In genomic region chr21:17387030-17387617, GRCh38 we compare ENCODE assay signal across 9 cellular contexts.
DNase-seq lines count a peak whose midpoint lies in the region; ATAC-seq, FAIRE-seq and TF ChIP-seq lines count a peak whose summit lies in the region.
"Had no signal": no experiment of that assay in that cellular context is flagged by ENCODE, and none has a peak within 500 bp of the region (broad histone marks: within the 10 kb centered on the region; RNA-seq: fewer than 3 reads in every experiment).

No MANE protein-coding gene starts in this region.

- DNase-seq in G401 (ENCODE audit: low spot score) = peak; percentile 78
- DNase-seq in HCT116 (ENCODE audit: low read depth, low spot score) = peak; percentile 51
- DNase-seq in NCI-H1417 treated with DMSO at 0.1 percent for 48 hours (lab: John Stamatoyannopoulos, UW) = peak; percentile 66
- peak; percentile 21 to 64 for DNase-seq in SW 1271 (lab: John Stamatoyannopoulos, UW)
- peak; percentile 77 for DNase-seq in MCF 10A (ENCODE audit: unreplicated experiment)
- DNase-seq in kidney = no peak
- DNase-seq in stimulated activated CD4-positive, alpha-beta T cell treated with anti-CD3 and anti-CD28 coated beads, Interleukin-4, amount 100 ng/mL, for 4 hours = peak; percentile 4 to 7

- TF ChIP-seq POLR2A in HCT116 (IDR thresholded peaks at IDR 0.05; ENCODE audit: borderline replicate concordance, extremely low read depth, insufficient read depth, insufficient read length) = no peak

- H3K9me3 ChIP-seq in HCT116 (ENCODE audit: control insufficient read depth in 1 of 2, insufficient read depth in 1 of 2, low read depth in 1 of 2, low read length in 2 of 2) = no peaks in the 10 kb centered on the region
- H3K9me3 ChIP-seq in kidney (ENCODE audit: control insufficient read depth in 1 of 2, low read length in 2 of 2) = no peaks in the 10 kb centered on the region

- H3K79me2 ChIP-seq in HCT116 (ENCODE audit: insufficient read depth, low read length) = no peaks in the 10 kb centered on the region

- H3K36me3 Mint-ChIP-seq in MCF 10A (ENCODE audit: insufficient read depth, unreplicated experiment) = no peaks in the 10 kb centered on the region

- in situ Hi-C loops in G401 (cut with HindIII; ENCODE audit: low sequenced_read_pairs) = no loop called here

- no peaks in the 10 kb centered on the region for H3K9me2 ChIP-seq in HCT116 (ENCODE audit: insufficient read depth)

- no TSS peak for BruUV-seq in HCT116 (replicated peaks; lab: Mats Ljungman, UMichigan)
- no TSS peak for BruUV-seq in MCF 10A (replicated peaks; lab: Mats Ljungman, UMichigan)

- H3K27me3 ChIP-seq in HCT116 (ENCODE audit: insufficient read depth, low read length) = no peaks in the 10 kb centered on the region

- no peaks in the 10 kb centered on the region for H4K20me1 ChIP-seq in HCT116 (ENCODE audit: insufficient read depth)

- no peak overlapping the region for H3K4me2 ChIP-seq in HCT116 (ENCODE audit: low read length)

- RAD21 ChIA-PET in HCT116 (lab: Charles Lee; ENCODE audit: low non-redundant PET in 1 of 2, low total read pairs in 2 of 2, uncharacterized antibody in 2 of 2, unreplicated experiment in 2 of 2) = interaction anchor here (0.5 to 1.8 kb wide), 11 partner anchors 162 to 235 kb away, joined by 3 to 22 read pairs (median 3); no protein-coding TSS in a partner anchor

- peak; percentile 98 for FAIRE-seq in kidney (lab: Jason Lieb, UNC)

- POLR2A ChIA-PET in HCT116 (lab: Charles Lee) (interaction anchor here (0.9 kb wide), 1 partner anchor 167 kb away, joined by 4 read pairs; no protein-coding TSS in a partner anchor), MCF 10A (lab: Yijun Ruan, JAX) (interaction anchor here (0.9 to 1.4 kb wide), 4 partner anchors 125 to 167 kb away, joined by 4 to 8 read pairs (median 6); partner anchors contain the start of gene CXADR)

- no peaks in the 10 kb centered on the region for H3K9me3 Mint-ChIP-seq in MCF 10A (ENCODE audit: unreplicated experiment)

- H3K4me3 ChIP-seq in HCT116 (replicated peaks in 1 of 2; ENCODE audit: low read depth in 1 of 2, low read length in 2 of 2) = no peak overlapping the region
- H3K4me3 ChIP-seq in kidney (ENCODE audit: low read length in 2 of 2) = no peak overlapping the region

- no peak overlapping the region for H3K9ac ChIP-seq in HCT116 (ENCODE audit: low read length)
- no peak overlapping the region for H3K9ac ChIP-seq in kidney (ENCODE audit: low read length in 2 of 2)

- intact Hi-C loops in HCT116 (cut with micrococcal nuclease) = loop anchor here (1.0 kb wide), 2 partner anchors 167 to 199 kb away; no protein-coding TSS in a partner anchor
- intact Hi-C loops in MCF 10A (cut with micrococcal nuclease) = loop anchor here (1.0 to 2.0 kb wide), 3 partner anchors 126 to 200 kb away; partner anchors contain the start of gene CXADR
- intact Hi-C loops in kidney (cut with DNase I) = no loop called here

- TF ChIP-seq RAD21 in HCT116 (IDR thresholded peaks at IDR 0.05; ENCODE audit: low read depth) = peak; percentile 64

- no peaks in the 10 kb centered on the region for H3K4me1 ChIP-seq in HCT116 (ENCODE audit: control insufficient read depth in 1 of 2, insufficient read depth in 2 of 2, low read length in 2 of 2)
- H3K4me1 ChIP-seq in kidney (ENCODE audit: control insufficient read depth in 1 of 2, insufficient read depth in 1 of 2, low read depth in 1 of 2, low read length in 2 of 2) = no peaks in the 10 kb centered on the region

- H2AFZ ChIP-seq in HCT116 (ENCODE audit: low read depth, low read length, poor library complexity, severe bottlenecking) = no peak overlapping the region

- no peaks in the 10 kb centered on the region for H3K4me1 Mint-ChIP-seq in MCF 10A (ENCODE audit: insufficient read depth, unreplicated experiment)

- no peak overlapping the region for H3K27ac Mint-ChIP-seq in MCF 10A (ENCODE audit: low read depth, unreplicated experiment)

- no peak overlapping the region for H3K4me3 Mint-ChIP-seq in MCF 10A (ENCODE audit: unreplicated experiment)

- H3K27ac ChIP-seq in HCT116 (ENCODE audit: low read depth, low read length) (no peak overlapping the region), kidney (ENCODE audit: low read depth in 2 of 2, low read length in 2 of 2) (no peak overlapping the region)
- H3K27ac ChIP-seq: epithelial cell of prostate had no signal

- ATAC-seq in HCT116 = peak; percentile 76
- ATAC-seq in HG03565 (IDR thresholded peaks at IDR 0.05; ENCODE audit: unreplicated experiment) = no peak

- CTCF ChIA-PET in HCT116 (lab: Charles Lee) = interaction anchor here (0.7 to 4.9 kb wide), 43 partner anchors 8 to 567 kb away, joined by 3 to 143 read pairs (median 4); no protein-coding TSS in a partner anchor
- CTCF ChIA-PET in MCF 10A (lab: Yijun Ruan, JAX) = interaction anchor here (0.5 to 6.8 kb wide), 32 partner anchors 8 to 1152 kb away, joined by 3 to 146 read pairs (median 4); partner anchors contain the start of gene CXADR

- H3K27me3 Mint-ChIP-seq in MCF 10A (ENCODE audit: insufficient read depth, unreplicated experiment) = no peaks in the 10 kb centered on the region

- TF ChIP-seq CTCF in HCT116 (IDR thresholded peaks at IDR 0.05 in 2 of 3, conservative IDR thresholded peaks at IDR 0.05 in 1 of 3; ENCODE audit: borderline replicate concordance in 1 of 3, insufficient read depth in 1 of 3, low read depth in 2 of 3, low read length in 2 of 3) (peak; percentile 40 to 79 (median 48); a peak in 5 of 6 replicates), MCF 10A (IDR thresholded peaks at IDR 0.05; ENCODE audit: unreplicated experiment) (peak; percentile 68), kidney (IDR thresholded peaks at IDR 0.05; ENCODE audit: borderline replicate concordance, extremely low read depth, insufficient read depth) (peak; percentile 72)

- no peaks in the 10 kb centered on the region for H3K36me3 ChIP-seq in HCT116 (ENCODE audit: control insufficient read depth in 1 of 2, insufficient read depth in 2 of 2, low read length in 2 of 2)
- no peaks in the 10 kb centered on the region for H3K36me3 ChIP-seq in kidney (ENCODE audit: control insufficient read depth in 1 of 2, insufficient read depth in 2 of 2, low read length in 2 of 2)

TF ChIP-seq in HCT116, 20 proteins besides CTCF, POLR2A, EP300 and RAD21:
- TF ChIP-seq ZFX (IDR thresholded peaks at IDR 0.05) (no peak), EZH2phosphoT487 (IDR thresholded peaks at IDR 0.05; ENCODE audit: borderline replicate concordance) (no peak), TCF7L2 (IDR thresholded peaks at IDR 0.05; ENCODE audit: borderline replicate concordance, extremely low read depth, insufficient read depth, insufficient read length) (no peak), ELF1 (IDR thresholded peaks at IDR 0.05; ENCODE audit: borderline replicate concordance, low read depth) (no peak), MAX (IDR thresholded peaks at IDR 0.05) (no peak), CBX3 (IDR thresholded peaks at IDR 0.05; ENCODE audit: low read depth) (no peak), SRF (IDR thresholded peaks at IDR 0.05; ENCODE audit: low read depth) (no peak), EZH2 (IDR thresholded peaks at IDR 0.05) (no peak), SIN3A (IDR thresholded peaks at IDR 0.05; ENCODE audit: low read depth) (no peak), EGR1 (IDR thresholded peaks at IDR 0.05; ENCODE audit: low read depth) (no peak)
- TF ChIP-seq, protein P1, sequence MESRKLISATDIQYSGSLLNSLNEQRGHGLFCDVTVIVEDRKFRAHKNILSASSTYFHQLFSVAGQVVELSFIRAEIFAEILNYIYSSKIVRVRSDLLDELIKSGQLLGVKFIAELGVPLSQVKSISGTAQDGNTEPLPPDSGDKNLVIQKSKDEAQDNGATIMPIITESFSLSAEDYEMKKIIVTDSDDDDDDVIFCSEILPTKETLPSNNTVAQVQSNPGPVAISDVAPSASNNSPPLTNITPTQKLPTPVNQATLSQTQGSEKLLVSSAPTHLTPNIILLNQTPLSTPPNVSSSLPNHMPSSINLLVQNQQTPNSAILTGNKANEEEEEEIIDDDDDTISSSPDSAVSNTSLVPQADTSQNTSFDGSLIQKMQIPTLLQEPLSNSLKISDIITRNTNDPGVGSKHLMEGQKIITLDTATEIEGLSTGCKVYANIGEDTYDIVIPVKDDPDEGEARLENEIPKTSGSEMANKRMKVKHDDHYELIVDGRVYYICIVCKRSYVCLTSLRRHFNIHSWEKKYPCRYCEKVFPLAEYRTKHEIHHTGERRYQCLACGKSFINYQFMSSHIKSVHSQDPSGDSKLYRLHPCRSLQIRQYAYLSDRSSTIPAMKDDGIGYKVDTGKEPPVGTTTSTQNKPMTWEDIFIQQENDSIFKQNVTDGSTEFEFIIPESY (IDR thresholded peaks at IDR 0.05; ENCODE audit: extremely low read depth, insufficient replicate concordance, low read length) = no peak
- TF ChIP-seq, protein P2, sequence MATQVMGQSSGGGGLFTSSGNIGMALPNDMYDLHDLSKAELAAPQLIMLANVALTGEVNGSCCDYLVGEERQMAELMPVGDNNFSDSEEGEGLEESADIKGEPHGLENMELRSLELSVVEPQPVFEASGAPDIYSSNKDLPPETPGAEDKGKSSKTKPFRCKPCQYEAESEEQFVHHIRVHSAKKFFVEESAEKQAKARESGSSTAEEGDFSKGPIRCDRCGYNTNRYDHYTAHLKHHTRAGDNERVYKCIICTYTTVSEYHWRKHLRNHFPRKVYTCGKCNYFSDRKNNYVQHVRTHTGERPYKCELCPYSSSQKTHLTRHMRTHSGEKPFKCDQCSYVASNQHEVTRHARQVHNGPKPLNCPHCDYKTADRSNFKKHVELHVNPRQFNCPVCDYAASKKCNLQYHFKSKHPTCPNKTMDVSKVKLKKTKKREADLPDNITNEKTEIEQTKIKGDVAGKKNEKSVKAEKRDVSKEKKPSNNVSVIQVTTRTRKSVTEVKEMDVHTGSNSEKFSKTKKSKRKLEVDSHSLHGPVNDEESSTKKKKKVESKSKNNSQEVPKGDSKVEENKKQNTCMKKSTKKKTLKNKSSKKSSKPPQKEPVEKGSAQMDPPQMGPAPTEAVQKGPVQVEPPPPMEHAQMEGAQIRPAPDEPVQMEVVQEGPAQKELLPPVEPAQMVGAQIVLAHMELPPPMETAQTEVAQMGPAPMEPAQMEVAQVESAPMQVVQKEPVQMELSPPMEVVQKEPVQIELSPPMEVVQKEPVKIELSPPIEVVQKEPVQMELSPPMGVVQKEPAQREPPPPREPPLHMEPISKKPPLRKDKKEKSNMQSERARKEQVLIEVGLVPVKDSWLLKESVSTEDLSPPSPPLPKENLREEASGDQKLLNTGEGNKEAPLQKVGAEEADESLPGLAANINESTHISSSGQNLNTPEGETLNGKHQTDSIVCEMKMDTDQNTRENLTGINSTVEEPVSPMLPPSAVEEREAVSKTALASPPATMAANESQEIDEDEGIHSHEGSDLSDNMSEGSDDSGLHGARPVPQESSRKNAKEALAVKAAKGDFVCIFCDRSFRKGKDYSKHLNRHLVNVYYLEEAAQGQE (IDR thresholded peaks at IDR 0.05; ENCODE audit: low read depth) = no peak
